Comparison of ENCODE assay signal across 8 cellular contexts in genomic region chr11:3422380-3423137, GRCh38. TPM values are rescaled to one million over a fixed set of nuclear protein-coding genes. Genes with fewer than 3 reads are reported as not detected.
DNase-seq lines count a peak whose midpoint lies in the region; ATAC-seq and TF ChIP-seq lines count a peak whose summit lies in the region.
"Not testable (repeated sequence)": the region's sequence is repeated elsewhere in the genome, so short reads cannot be mapped to it uniquely, and the experiment has no call there.

No MANE protein-coding gene starts in this region.

- H3K9ac ChIP-seq in adipocyte (ENCODE audit: low read length): peak overlapping the region; percentile 79
- not testable (repeated sequence) for H3K9ac ChIP-seq in trophoblast cell (ENCODE audit: low read length)

- intact Hi-C loops in cardiac septum (cut with DNase I): loop anchor here (5.0 kb wide), 1 partner anchor 365 kb away; the partner anchor contains the start of gene CARS1

- H3K23ac ChIP-seq in trophoblast cell (ENCODE audit: low read length): not testable (repeated sequence)

- not testable (repeated sequence) for H3K4ac ChIP-seq in trophoblast cell (ENCODE audit: low read depth, low read length)

- peak overlapping the region; percentile 11 for H3K18ac ChIP-seq in trophoblast cell (ENCODE audit: low read length)

- TF ChIP-seq EP300 in tibial nerve (IDR thresholded peaks at IDR 0.05): peak in 1 of 2 donors; percentile 4

- DNase-seq in GM10266 (ENCODE audit: extremely low spot score) (peak; percentile 83), NCI-H1436 (lab: John Stamatoyannopoulos, UW) (peak; percentile 96), SW480 (ENCODE audit: low spot score) (peak; percentile 93), adipocyte (ENCODE audit: low read depth) (peak; percentile 95), cardiac septum (ENCODE audit: low spot score) (peak; percentile 99), trophoblast cell (peak; percentile 95 to 98), tibial nerve (ENCODE audit: low spot score in 2 of 2) (peak; percentile 97 to 99)

- WGBS in trophoblast cell (ENCODE audit: extremely low coverage, insufficient coverage, insufficient read length): no CpG with 5 or more reads among the region's 66 CpGs
- WGBS in tibial nerve, 2 donors: 0 to 1% methylated on average over 26 to 44 of the region's 66 CpGs

- not testable (repeated sequence) for H4K8ac ChIP-seq in trophoblast cell (ENCODE audit: low read depth, low read length)

- peaks cover 11% of the 10 kb centered on the region for H3K4me1 ChIP-seq in adipocyte (ENCODE audit: control insufficient read depth, insufficient read depth, low read length)
- H3K4me1 ChIP-seq in trophoblast cell (ENCODE audit: control insufficient read depth in 1 of 2, insufficient read depth in 2 of 2, low read length in 2 of 2): not testable (repeated sequence)
- H3K4me1 ChIP-seq in tibial nerve: peaks cover 0 to 16% (median 3%) of the 10 kb centered on the region in 4 donors

- H3K79me1 ChIP-seq in trophoblast cell (ENCODE audit: low read length): not testable (repeated sequence)

- peak overlapping the region; percentile 86 for H2AFZ ChIP-seq in trophoblast cell (ENCODE audit: insufficient read depth, low read length, poor library complexity)

- peak overlapping the region; percentile 2 for H4K12ac ChIP-seq in trophoblast cell (ENCODE audit: low read depth, low read length)

- H3K9me3 ChIP-seq in adipocyte (ENCODE audit: control insufficient read depth, low read length); trophoblast cell (ENCODE audit: insufficient read depth, low read depth, low read length); tibial nerve: not testable (repeated sequence)

- H2AK5ac ChIP-seq in trophoblast cell (ENCODE audit: low read length): not testable (repeated sequence)

- not testable (repeated sequence) for TF ChIP-seq POLR2A in tibial nerve (IDR thresholded peaks at IDR 0.05)

- H4K91ac ChIP-seq in trophoblast cell (ENCODE audit: low read depth, low read length): peak overlapping the region; percentile 66

- not testable (repeated sequence) for H3K79me2 ChIP-seq in trophoblast cell (ENCODE audit: control insufficient read depth, insufficient read depth, low read length, poor library complexity)

- TF ChIP-seq CTCF in GM10266 (IDR thresholded peaks at IDR 0.05; ENCODE audit: control insufficient read depth, insufficient read depth, low read depth, missing control alignments); tibial nerve (IDR thresholded peaks at IDR 0.05): not testable (repeated sequence)

- H3K27ac ChIP-seq in trophoblast cell (ENCODE audit: low read depth, low read length) (peak overlapping the region; percentile 59), tibial nerve (peak overlapping the region; percentile 66 to 92 (median 78))

- not testable (repeated sequence) for H3K36me3 ChIP-seq in adipocyte (ENCODE audit: control insufficient read depth, insufficient read depth, low read length, severe bottlenecking); trophoblast cell (ENCODE audit: control insufficient read depth in 1 of 2, insufficient read depth in 2 of 2, low read length in 2 of 2); tibial nerve

- not testable (repeated sequence) for H2BK12ac ChIP-seq in trophoblast cell (ENCODE audit: low read length)

- H2BK120ac ChIP-seq in trophoblast cell (ENCODE audit: insufficient read depth, low read length, poor library complexity): peak overlapping the region; percentile 18

- peak overlapping the region; percentile 68 for H3K4me2 ChIP-seq in trophoblast cell (ENCODE audit: low read length)

- ATAC-seq in HG02840 (IDR thresholded peaks at IDR 0.05; ENCODE audit: low FRiP score, unreplicated experiment): peak; percentile 88

- not testable (repeated sequence) for H3K27me3 ChIP-seq in adipocyte (replicated peaks; ENCODE audit: control insufficient read depth, insufficient read depth, low read length); trophoblast cell (ENCODE audit: insufficient read depth, low read length); tibial nerve

- not testable (repeated sequence) for H3K14ac ChIP-seq in trophoblast cell (ENCODE audit: low read length)

- H2BK5ac ChIP-seq in trophoblast cell (ENCODE audit: low read depth, low read length, poor library complexity): peak overlapping the region; percentile 64

- H3K4me3 ChIP-seq in adipocyte (ENCODE audit: low read length) (peak overlapping the region; percentile 79), trophoblast cell (ENCODE audit: low read depth, low read length) (peak overlapping the region; percentile 78), tibial nerve (peak overlapping the region; percentile 48 to 74 (median 66))

RNA-seq across cellular contexts. Expression of gene ZNF195, which starts 43.6 kb away (rescaled TPM):
- 8.2 TPM for total RNA-seq in cardiac septum
- polyA plus RNA-seq in trophoblast cell (2013): 22.0 and 22.4 TPM in 2 replicates
- total RNA-seq in tibial nerve: 10 to 100 TPM; 12.2 to 31.6 (median 18.5) TPM

Comparison
In these comparisons a context has a peak if more than half of its experiments do, and no peak if none do; other contexts are left out.
1. Peak in every context shown above with its lines: DNase-seq, ATAC-seq, H3K4me3 ChIP-seq and H3K27ac ChIP-seq.